ENCODE assay signal across 15 cellular contexts in the genomic region with DNA sequence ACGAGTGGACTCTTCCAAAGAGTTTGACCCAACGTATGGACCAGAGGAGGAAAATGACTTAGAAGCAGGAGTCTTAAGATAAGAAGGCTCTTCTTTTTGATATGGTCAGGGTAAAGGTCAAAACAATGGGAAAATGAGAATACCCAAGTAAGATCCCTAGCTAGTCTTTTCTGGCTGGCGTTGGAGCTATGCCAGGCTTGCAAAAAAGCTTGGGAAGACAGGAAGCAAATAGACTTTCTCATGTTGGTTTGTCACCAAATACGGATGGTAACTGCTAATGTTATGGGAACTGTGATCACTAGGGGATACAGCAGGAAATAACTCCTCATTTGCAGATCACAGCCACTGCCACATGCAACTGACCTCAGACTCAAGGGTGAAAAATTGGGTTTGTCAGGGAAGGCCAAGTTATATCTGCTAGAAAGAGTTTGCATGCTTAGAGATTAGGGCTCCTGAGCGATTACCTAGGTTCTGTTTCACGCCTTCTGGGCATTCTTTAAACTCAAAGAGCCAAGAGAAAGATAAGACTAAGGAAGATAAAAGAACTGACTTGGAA.
DNase-seq lines count a peak whose midpoint lies in the region; TF ChIP-seq lines count a peak whose summit lies in the region.
"Had no signal": no experiment of that assay in that cellular context is flagged by ENCODE, and none has a peak within 500 bp of the region (broad histone marks: within the 10 kb centered on the region; RNA-seq: fewer than 3 reads in every experiment).

No MANE protein-coding gene starts in this region.

- peak overlapping the region; percentile 36 for H3K27ac ChIP-seq in left ventricle myocardium inferior (replicated peaks)
- H3K27ac ChIP-seq: SK-N-MC had no signal

- DNase-seq in ELF-1 (ENCODE audit: low read depth, low spot score) (peak; percentile 27), LHCN-M2 (ENCODE audit: low read depth) (peak; percentile 1), left ventricle myocardium inferior (peak; percentile 23), myocyte (ENCODE audit: low read depth) (peak; percentile 6), COLO668 (lab: John Stamatoyannopoulos, UW; ENCODE audit: unreplicated experiment) (no peak), DMS79 treated with DMSO at 0.1 percent for 48 hours (lab: John Stamatoyannopoulos, UW) (no peak)
- no peak for DNase-seq in activated CD4-positive, alpha-beta T cell treated with anti-CD3 and anti-CD28 coated beads for 1 hour
- DNase-seq: Caco-2, DMS53, MV-4-11, NCI-H1436, NCI-H2029 treated with DMSO at 0.1 percent for 48 hours, NCI-H524 had no signal

- peaks cover 25% of the 10 kb centered on the region for H3K4me1 ChIP-seq in left ventricle myocardium inferior
- H3K4me1 ChIP-seq: Caco-2 had no signal

- H3K9me3 ChIP-seq in left ventricle myocardium inferior (replicated peaks) = no peaks in the 10 kb centered on the region
- H3K9me3 ChIP-seq: Caco-2 had no signal

- no peaks in the 10 kb centered on the region for H3K27me3 ChIP-seq in left ventricle myocardium inferior (ENCODE audit: low read depth)

- intact Hi-C loops in left ventricle myocardium inferior (cut with micrococcal nuclease) = no loop called here

- no peaks in the 10 kb centered on the region for H3K36me3 ChIP-seq in left ventricle myocardium inferior

- no peak for TF ChIP-seq CTCF in left ventricle myocardium inferior (IDR thresholded peaks at IDR 0.05; ENCODE audit: borderline replicate concordance)

- no peak overlapping the region for H3K4me3 ChIP-seq in left ventricle myocardium inferior
- H3K4me3 ChIP-seq: K562, SK-N-MC had no signal

Comparison
In these comparisons a context has a peak if more than half of its experiments do, and no peak if none do; other contexts are left out.
1. DNase-seq: peak in ELF-1 (single experiment), LHCN-M2 (single experiment), left ventricle myocardium inferior (single experiment) and myocyte (single experiment); none in activated CD4-positive, alpha-beta T cell treated with anti-CD3 and anti-CD28 coated beads for 1 hour (single experiment), COLO668 (single experiment) and DMS79 treated with DMSO at 0.1 percent for 48 hours (single experiment).